Comparison of ENCODE assay signal across 15 cellular contexts in the genomic region with DNA sequence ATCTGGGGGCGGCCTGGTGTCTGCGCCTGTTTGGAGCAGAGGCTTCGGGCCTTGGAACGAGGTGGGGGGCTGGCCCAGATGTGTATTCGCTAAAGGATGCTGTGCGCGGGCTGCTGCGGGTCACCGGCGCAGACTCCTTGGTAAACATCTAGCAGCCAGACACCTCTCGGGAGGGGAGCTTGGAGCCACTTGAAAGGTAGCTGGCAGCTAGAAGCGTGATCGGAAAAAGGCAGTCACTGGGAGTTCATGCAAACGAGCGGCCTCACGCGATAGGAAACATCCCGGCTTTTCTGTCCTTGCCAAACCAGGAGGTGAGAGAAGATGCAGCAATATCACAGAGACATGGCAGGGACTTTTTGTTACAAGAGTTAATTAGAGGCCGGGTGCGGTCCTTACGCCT. TPM values are rescaled to one million over a fixed set of nuclear protein-coding genes. Genes with fewer than 3 reads are reported as not detected.
DNase-seq lines count a peak whose midpoint lies in the region; ATAC-seq, FAIRE-seq and TF ChIP-seq lines count a peak whose summit lies in the region.
"Had no signal": no experiment of that assay in that cellular context is flagged by ENCODE, and none has a peak within 500 bp of the region (broad histone marks: within the 10 kb centered on the region; RNA-seq: fewer than 3 reads in every experiment).

No MANE protein-coding gene starts in this region.

- H3K79me1 ChIP-seq in mesendoderm (ENCODE audit: low read length): peaks cover 8% of the 10 kb centered on the region

- H4K8ac ChIP-seq in mesendoderm (ENCODE audit: low read depth, low read length): no peak overlapping the region

- H3K4me3 ChIP-seq in adipocyte (ENCODE audit: low read length): no peak overlapping the region
- no peak overlapping the region for H3K4me3 ChIP-seq in mesendoderm (ENCODE audit: low read length)
- no peak overlapping the region for H3K4me3 ChIP-seq in urinary bladder (ENCODE audit: low read depth, low read length)
- H3K4me3 ChIP-seq: GM12878 had no signal

- no CpG with 5 or more reads among the region's 21 CpGs for WGBS in mesendoderm (ENCODE audit: extremely low coverage, insufficient coverage, low lambda C conversion rate)
- 53% methylated on average over 21 of the region's 21 CpGs for WGBS in urinary bladder

- H3K18ac ChIP-seq in mesendoderm (ENCODE audit: low read length): no peak overlapping the region

- no peaks in the 10 kb centered on the region for H3K36me3 ChIP-seq in adipocyte (ENCODE audit: control insufficient read depth, insufficient read depth, low read length, severe bottlenecking)
- no peaks in the 10 kb centered on the region for H3K36me3 ChIP-seq in mesendoderm (ENCODE audit: control insufficient read depth, insufficient read depth, low read length)
- H3K36me3 ChIP-seq in urinary bladder (ENCODE audit: insufficient read depth): no peaks in the 10 kb centered on the region

- H3K27ac ChIP-seq in mesendoderm (ENCODE audit: low read depth, low read length) (no peak overlapping the region), urinary bladder (ENCODE audit: low read depth) (peak overlapping the region; percentile 49)
- H3K27ac ChIP-seq: C4-2B had no signal

- no peak overlapping the region for H3K4me2 ChIP-seq in mesendoderm (ENCODE audit: low read length)

- no peak overlapping the region for H3K4ac ChIP-seq in mesendoderm (ENCODE audit: low read depth, low read length)

- no peak overlapping the region for H4K5ac ChIP-seq in mesendoderm (ENCODE audit: low read length)

- H3K4me1 ChIP-seq in adipocyte (ENCODE audit: control insufficient read depth, insufficient read depth, low read length) (peaks cover 20% of the 10 kb centered on the region), mesendoderm (ENCODE audit: control insufficient read depth, low read depth, low read length) (peaks cover 2% of the 10 kb centered on the region), urinary bladder (ENCODE audit: insufficient read depth) (no peaks in the 10 kb centered on the region)

- no peak overlapping the region for H3K56ac ChIP-seq in mesendoderm (ENCODE audit: low read length)

- H3K79me2 ChIP-seq in mesendoderm (ENCODE audit: control insufficient read depth, insufficient read depth, low read length): peaks cover 3% of the 10 kb centered on the region

- ATAC-seq in GM18907 (IDR thresholded peaks at IDR 0.05; ENCODE audit: unreplicated experiment): no peak
- ATAC-seq: GM12878 had no signal

- H2BK15ac ChIP-seq in mesendoderm (replicated peaks; ENCODE audit: low read depth): no peak overlapping the region

- H2BK5ac ChIP-seq in mesendoderm (ENCODE audit: low read length): no peak overlapping the region

- DNase-seq in NCI-H748 (lab: John Stamatoyannopoulos, UW; ENCODE audit: unreplicated experiment): peak; percentile 19
- DNase-seq in NCI-H748 treated with DMSO at 0.1 percent for 48 hours (lab: John Stamatoyannopoulos, UW): no peak
- DNase-seq in adipocyte (ENCODE audit: low read depth): peak; percentile 19
- peak; percentile 62 for DNase-seq in mesendoderm
- DNase-seq in D721Med (ENCODE audit: insufficient read length, low spot score): no peak
- no peak for DNase-seq in germinal center (ENCODE audit: low spot score)
- DNase-seq: 8988T, Kasumi-1, NCI-H187 treated with DMSO at 0.1 percent for 48 hours, NCI-H524 treated with DMSO at 0.1 percent for 48 hours had no signal

- H3K27me3 ChIP-seq in adipocyte (replicated peaks; ENCODE audit: control insufficient read depth, insufficient read depth, low read length) (peaks cover 7% of the 10 kb centered on the region), mesendoderm (ENCODE audit: insufficient read depth, low read length, poor library complexity) (no peaks in the 10 kb centered on the region)

- no peak overlapping the region for H2AK5ac ChIP-seq in mesendoderm (ENCODE audit: low read length)

- no peak overlapping the region for H3K23ac ChIP-seq in mesendoderm (ENCODE audit: low read length)

- H2BK120ac ChIP-seq in mesendoderm (ENCODE audit: low read depth, low read length): no peak overlapping the region

- no peak for FAIRE-seq in D721Med (lab: Jason Lieb, UNC)
- FAIRE-seq: GM12878, GM18507 had no signal

- peaks cover 8% of the 10 kb centered on the region for H3K9me3 ChIP-seq in adipocyte (ENCODE audit: control insufficient read depth, low read length)

- H3K9ac ChIP-seq in adipocyte (ENCODE audit: low read length) (no peak overlapping the region), mesendoderm (ENCODE audit: low read length) (no peak overlapping the region)

- TF ChIP-seq CTCF in D721Med (IDR thresholded peaks at IDR 0.05; ENCODE audit: insufficient read depth, missing control alignments): no peak

RNA-seq across cellular contexts. Expression of a gene that starts 8.1 kb away (rescaled TPM):
- polyA plus RNA-seq in mesendoderm (2013, experiment 1 of 2): 14.4 TPM
- polyA plus RNA-seq in mesendoderm (2013, experiment 2 of 2): 15.1 TPM
- total RNA-seq in urinary bladder: 12.2 TPM
- polyA plus RNA-seq in urinary bladder: 37.1 TPM
- polyA plus RNA-seq: GM12878 had no signal

Comparison
In these comparisons a context has a peak if more than half of its experiments do, and no peak if none do; other contexts are left out.
1. DNase-seq: peak in NCI-H748 (single experiment), adipocyte (single experiment) and mesendoderm (single experiment); none in NCI-H748 treated with DMSO at 0.1 percent for 48 hours (single experiment), D721Med (single experiment) and germinal center (single experiment).